ENCODE assay signal across 7 cellular contexts in the genomic region with DNA sequence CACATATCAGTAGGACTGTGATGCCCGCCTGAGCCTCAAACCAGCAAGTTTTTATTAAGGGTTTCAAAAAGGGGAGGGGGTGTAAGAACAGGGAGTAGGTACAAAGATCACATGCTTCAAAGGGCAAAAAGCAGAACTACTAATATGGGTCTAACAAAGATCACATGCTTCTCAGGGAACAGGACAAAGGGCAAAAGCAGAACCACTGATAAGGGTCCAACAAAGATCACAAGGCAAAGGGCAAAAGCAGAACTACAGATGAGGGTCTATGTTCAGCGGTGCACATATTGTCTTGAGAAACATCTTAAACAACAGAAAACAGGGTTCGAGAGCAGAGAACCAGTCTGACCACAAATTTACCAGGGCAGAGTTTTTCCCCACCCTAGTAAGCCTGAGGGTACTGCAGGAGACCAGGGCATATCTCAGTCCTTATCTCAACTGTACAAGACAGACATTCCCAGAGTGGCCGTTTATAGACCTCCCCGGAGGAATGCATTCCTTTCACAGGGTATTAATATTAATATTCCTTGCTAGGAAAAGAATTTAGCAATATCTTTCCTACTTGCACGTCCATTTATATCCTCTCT. TPM values are rescaled to one million over a fixed set of nuclear protein-coding genes. Genes with fewer than 3 reads are reported as not detected.
"Had no signal": no experiment of that assay in that cellular context is flagged by ENCODE, and none has a peak within 500 bp of the region (broad histone marks: within the 10 kb centered on the region; RNA-seq: fewer than 3 reads in every experiment).

No MANE protein-coding gene starts in this region.

RNA-seq across cellular contexts. Expression of gene CYP17A1, which starts 7.1 kb away (rescaled TPM):
- total RNA-seq: GM23248, GM23338, H1, H4, H7, H9, HFFc6 had no signal
- polyA plus RNA-seq: GM23248, GM23338, H1 had no signal

RNA-seq across cellular contexts. Expression of gene AS3MT, which starts 25.0 kb away (rescaled TPM):
- total RNA-seq: H4 had no signal
